Comparison of ENCODE assay signal across 28 cellular contexts in genomic region chr11:82896183-82896582, GRCh38.
"Had no signal": no experiment of that assay in that cellular context is flagged by ENCODE, and none has a peak within 500 bp of the region (broad histone marks: within the 10 kb centered on the region; RNA-seq: fewer than 3 reads in every experiment).

No MANE protein-coding gene starts in this region.

- H3K9me3 Mint-ChIP-seq: activated CD4-positive, alpha-beta memory T cell treated with anti-CD3 and anti-CD28 coated beads, Interleukin-2, amount 10 ng/mL, durations not matched to agents 7 days and 5 days; activated CD4-positive, alpha-beta T cell treated with anti-CD3 and anti-CD28 coated beads, Interleukin-2, amount 10 ng/mL, durations not matched to agents 24 days and 14 days; activated naive CD4-positive, alpha-beta T cell treated with anti-CD3 and anti-CD28 coated beads, Interleukin-2, amount 50 U/mL, for 72 hours; activated T-cell treated with anti-CD3 and anti-CD28 coated beads, Interleukin-2, amount 50 U/mL, for 4 hours; activated T-helper 2 cell treated with anti-CD3 and anti-CD28 coated beads, Interferon-gamma antibody, Interleukin-2, Interleukin-4, amounts not matched to agents 10 μg/mL and 5 μg/mL and 100 μg/mL, durations not matched to agents 14 hours and 24 hours and 36 hours; endodermal cell; immature natural killer cell; naive thymus-derived CD8-positive, alpha-beta T cell; neural crest cell had no signal

- ATAC-seq: activated naive CD4-positive, alpha-beta T cell treated with anti-CD3 and anti-CD28 coated beads, Interleukin-2, amount 50 U/mL, for 72 hours; activated T-cell treated with anti-CD3 and anti-CD28 coated beads, Interleukin-2, amount 50 U/mL, for 4 hours; foreskin keratinocyte; heart left ventricle; naive thymus-derived CD8-positive, alpha-beta T cell; stimulated activated naive CD8-positive, alpha-beta T cell treated with anti-CD3 and anti-CD28 coated beads, Interleukin-15, Interleukin-2, amounts not matched to agents 100 U/mL and 50 U/mL, for 24 hours; T-helper 17 cell had no signal

- H3K9me3 ChIP-seq: breast epithelium, esophagus muscularis mucosa, heart left ventricle, right atrium auricular region, thoracic aorta, uterus had no signal

- H3K27me3 Mint-ChIP-seq: activated CD4-positive, alpha-beta memory T cell treated with anti-CD3 and anti-CD28 coated beads, Interleukin-2, amount 10 ng/mL, durations not matched to agents 7 days and 5 days; activated CD4-positive, alpha-beta T cell treated with anti-CD3 and anti-CD28 coated beads, Interleukin-2, amount 10 ng/mL, durations not matched to agents 24 days and 14 days; naive thymus-derived CD8-positive, alpha-beta T cell; T-helper 17 cell had no signal

- H3K4me3 Mint-ChIP-seq: activated CD4-positive, alpha-beta memory T cell treated with anti-CD3 and anti-CD28 coated beads, Interleukin-2, amount 10 ng/mL, durations not matched to agents 7 days and 5 days; activated CD4-positive, alpha-beta T cell treated with anti-CD3 and anti-CD28 coated beads, Interleukin-2, amount 10 ng/mL, durations not matched to agents 24 days and 14 days; activated T-cell treated with anti-CD3 and anti-CD28 coated beads, Interleukin-2, amount 50 U/mL, for 4 hours; endodermal cell; immature natural killer cell; T-helper 17 cell had no signal

- H3K27ac ChIP-seq: breast epithelium, esophagus muscularis mucosa, foreskin keratinocyte, parathyroid adenoma, right atrium auricular region, thoracic aorta, uterus, WERI-Rb-1 had no signal

- H3K36me3 ChIP-seq: breast epithelium, esophagus muscularis mucosa, heart left ventricle, right atrium auricular region, thoracic aorta, uterus, WERI-Rb-1 had no signal

- H3K27ac Mint-ChIP-seq: activated CD4-positive, alpha-beta memory T cell treated with anti-CD3 and anti-CD28 coated beads, Interleukin-2, amount 10 ng/mL, durations not matched to agents 7 days and 5 days; activated CD4-positive, alpha-beta T cell treated with anti-CD3 and anti-CD28 coated beads, Interleukin-2, amount 10 ng/mL, durations not matched to agents 24 days and 14 days; activated T-helper 2 cell treated with anti-CD3 and anti-CD28 coated beads, Interferon-gamma antibody, Interleukin-2, Interleukin-4, amounts not matched to agents 10 μg/mL and 5 μg/mL and 100 μg/mL, durations not matched to agents 14 hours and 24 hours and 36 hours; endodermal cell; T-helper 17 cell had no signal

- DNase-seq: activated CD4-positive, alpha-beta memory T cell treated with anti-CD3 and anti-CD28 coated beads, Interleukin-2, amount 10 ng/mL, durations not matched to agents 7 days and 5 days; activated CD4-positive, alpha-beta T cell treated with anti-CD3 and anti-CD28 coated beads, Interleukin-2, amount 10 ng/mL, durations not matched to agents 24 days and 14 days; activated CD4-positive, CD25-positive, alpha-beta regulatory T cell treated with anti-CD3 and anti-CD28 coated beads, Interleukin-2, amount 50 U/mL, for 72 hours; activated CD8-positive, alpha-beta memory T cell treated with anti-CD3 and anti-CD28 coated beads, Interleukin-2, amount 50 U/mL, for 48 hours; activated T-cell treated with anti-CD3 and anti-CD28 coated beads, Interleukin-2, amount 50 U/mL, for 4 hours; central memory CD4-positive, alpha-beta T cell; endodermal cell; foreskin keratinocyte; heart left ventricle; hypothalamus; immature natural killer cell; kidney; midbrain; naive thymus-derived CD8-positive, alpha-beta T cell; occipital lobe; stimulated activated naive CD8-positive, alpha-beta T cell treated with anti-CD3 and anti-CD28 coated beads, Interleukin-15, Interleukin-2, amounts not matched to agents 100 U/mL and 50 U/mL, for 24 hours; T-helper 17 cell; T1000; uterus; WERI-Rb-1 had no signal

- H3K4me1 ChIP-seq: parathyroid adenoma had no signal

- H3K4me3 ChIP-seq: breast epithelium, esophagus muscularis mucosa, heart left ventricle, right atrium auricular region, thoracic aorta, uterus had no signal

- H3K79me2 ChIP-seq: parathyroid adenoma had no signal

- H3K27me3 ChIP-seq: breast epithelium, esophagus muscularis mucosa, foreskin keratinocyte, heart left ventricle, right atrium auricular region, uterus had no signal
